Comparison of ENCODE assay signal across 9 cellular contexts in the genomic region with DNA sequence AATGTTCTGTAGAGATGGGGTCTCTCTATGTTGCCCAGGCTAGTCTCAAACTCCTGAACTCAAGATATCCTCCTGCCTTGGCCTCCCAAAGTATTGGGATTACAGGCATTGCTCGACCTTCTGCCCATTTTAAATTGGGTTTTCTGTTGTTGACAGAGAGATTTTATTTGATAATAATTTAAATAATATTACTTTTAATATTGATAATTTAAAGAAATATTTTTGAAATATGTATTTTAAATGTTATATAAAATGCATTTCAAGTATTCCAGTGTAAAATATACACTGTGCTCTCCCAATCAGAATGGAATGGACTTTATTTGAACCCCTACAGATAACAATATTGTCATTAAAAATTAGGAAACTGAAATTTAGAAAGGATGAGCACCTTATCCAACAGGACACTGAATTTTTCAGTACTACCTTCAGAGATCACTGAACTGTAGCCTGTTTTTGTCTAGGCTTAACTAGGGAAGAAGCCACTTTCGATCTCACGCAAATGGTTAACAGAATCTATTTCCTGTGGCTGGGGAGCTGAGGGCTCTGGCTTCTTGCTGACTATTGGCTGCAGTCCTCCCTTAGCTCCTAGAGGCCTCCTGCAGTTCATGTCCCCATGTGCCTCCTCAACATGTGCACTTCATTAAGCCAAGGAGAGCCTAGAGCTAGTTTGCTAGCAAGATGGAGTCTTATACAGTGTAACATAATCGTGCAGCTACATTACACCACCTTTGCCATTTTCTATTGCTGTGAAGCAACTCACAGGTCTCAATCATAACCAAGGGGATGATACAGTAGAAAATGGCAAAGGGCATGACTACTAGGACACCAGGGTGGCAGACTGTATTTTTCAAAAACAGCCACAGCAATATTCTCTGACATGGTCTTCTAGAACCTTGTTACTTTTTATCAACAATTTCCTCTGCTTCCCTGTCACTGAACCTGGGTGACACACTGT.
A peak's percentile ranks its signal among the peaks of the same experiment; 100 is the strongest.
DNase-seq lines count a peak whose midpoint lies in the region; ATAC-seq and TF ChIP-seq lines count a peak whose summit lies in the region.
"Had no signal": no experiment of that assay in that cellular context is flagged by ENCODE, and none has a peak within 500 bp of the region (broad histone marks: within the 10 kb centered on the region; RNA-seq: fewer than 3 reads in every experiment).

No MANE protein-coding gene starts in this region.

- H3K27me3 ChIP-seq in heart right ventricle, result no peaks in the 10 kb centered on the region
- H3K27me3 ChIP-seq: testis had no signal

- H3K4me3 Mint-ChIP-seq in activated CD4-positive, alpha-beta T cell treated with anti-CD3 and anti-CD28 coated beads, Interleukin-2, amount 10 ng/mL, durations not matched to agents 24 days and 14 days, result peak overlapping the region; percentile 49
- H3K4me3 Mint-ChIP-seq in T-cell, result peak overlapping the region; percentile 29 to 47 (median 40)

- WGBS in heart right ventricle, 2 donors, result 86 to 89% methylated on average over 4 of the region's 4 CpGs

- peak; percentile 82 for DNase-seq in activated CD4-positive, alpha-beta T cell treated with anti-CD3 and anti-CD28 coated beads, Interleukin-2, amount 10 ng/mL, durations not matched to agents 24 days and 14 days
- no peak for DNase-seq in activated CD4-positive, alpha-beta T cell treated with anti-CD3 and anti-CD28 coated beads for 1 hour
- DNase-seq in T-cell (peak in 18 of 34 experiments; percentile 5 to 38 (median 14)), renal cortical epithelial cell (ENCODE audit: low read depth) (peak; percentile 54), NCI-H526 treated with DMSO at 0.1 percent for 48 hours (lab: John Stamatoyannopoulos, UW) (no peak), head of caudate nucleus (no peak), heart right ventricle (no peak)
- DNase-seq: testis had no signal

- H3K27ac Mint-ChIP-seq in activated CD4-positive, alpha-beta T cell treated with anti-CD3 and anti-CD28 coated beads, Interleukin-2, amount 10 ng/mL, durations not matched to agents 24 days and 14 days, result peak overlapping the region; percentile 83
- peak overlapping the region; percentile 94 for H3K27ac Mint-ChIP-seq in T-cell

- H3K27me3 Mint-ChIP-seq in activated CD4-positive, alpha-beta T cell treated with anti-CD3 and anti-CD28 coated beads, Interleukin-2, amount 10 ng/mL, durations not matched to agents 24 days and 14 days, result no peaks in the 10 kb centered on the region
- H3K27me3 Mint-ChIP-seq in T-cell, result no peaks in the 10 kb centered on the region

- no peaks in the 10 kb centered on the region for H3K9me3 ChIP-seq in heart right ventricle
- H3K9me3 ChIP-seq: testis had no signal

- peak; percentile 74 for ATAC-seq in HG02840 (IDR thresholded peaks at IDR 0.05; ENCODE audit: low FRiP score, unreplicated experiment)
- ATAC-seq in T-cell (replicated peaks in 1 of 4), result peak; percentile 56 to 72 (median 62)
- ATAC-seq in heart right ventricle, result no peak

- H3K4me1 ChIP-seq in heart right ventricle, result peaks cover 0 to 6% (median 0%) of the 10 kb centered on the region in 9 donors
- H3K4me1 ChIP-seq: testis had no signal

- H3K36me3 ChIP-seq in heart right ventricle, result peaks cover 0 to 37% (median 5%) of the 10 kb centered on the region in 9 donors

- H3K4me1 Mint-ChIP-seq in activated CD4-positive, alpha-beta T cell treated with anti-CD3 and anti-CD28 coated beads, Interleukin-2, amount 10 ng/mL, durations not matched to agents 24 days and 14 days, result peaks cover 36% of the 10 kb centered on the region
- H3K4me1 Mint-ChIP-seq in T-cell, result peaks cover 43 to 44% (median 43%) of the 10 kb centered on the region in 3 donors

- peaks cover 18% of the 10 kb centered on the region for H3K9me3 Mint-ChIP-seq in activated CD4-positive, alpha-beta T cell treated with anti-CD3 and anti-CD28 coated beads, Interleukin-2, amount 10 ng/mL, durations not matched to agents 24 days and 14 days
- no peaks in the 10 kb centered on the region for H3K9me3 Mint-ChIP-seq in T-cell

- peaks cover 45% of the 10 kb centered on the region for H3K36me3 Mint-ChIP-seq in activated CD4-positive, alpha-beta T cell treated with anti-CD3 and anti-CD28 coated beads, Interleukin-2, amount 10 ng/mL, durations not matched to agents 24 days and 14 days (ENCODE audit: low read depth)
- peaks cover 25% of the 10 kb centered on the region for H3K36me3 Mint-ChIP-seq in T-cell

- H3K27ac ChIP-seq in heart right ventricle, result peak overlapping the region in 1 of 10 donors; percentile 34
- H3K27ac ChIP-seq: testis had no signal

- CTCF ChIA-PET in T-cell (lab: Charles Lee), result interaction anchor here in 1 of 2 donors (0.6 to 3.0 kb wide), 7 partner anchors 10 to 543 kb away, joined by 3 to 12 read pairs (median 3); no protein-coding TSS in a partner anchor

- POLR2A ChIA-PET in T-cell (lab: Charles Lee), result interaction anchor here (0.5 to 1.5 kb wide), 4 partner anchors 10 to 149 kb away, joined by 3 to 5 read pairs (median 4); no protein-coding TSS in a partner anchor

- intact Hi-C loops in activated CD4-positive, alpha-beta T cell treated with anti-CD3 and anti-CD28 coated beads, Interleukin-2, amount 10 ng/mL, durations not matched to agents 24 days and 14 days (cut with micrococcal nuclease), result loop anchor here (1.0 kb wide), 1 partner anchor 18 kb away; no protein-coding TSS in a partner anchor
- intact Hi-C loops in head of caudate nucleus (cut with DNase I), result no loop called here
- intact Hi-C loops in heart right ventricle (cut with DNase I), result loop anchor here in 5 of 10 donors (10.0 kb wide), 5 partner anchors 149 to 1509 kb away; partner anchors contain the start of genes CDC42SE2 (in 2 of the 5), CHSY3 (in 2 of the 5) and HINT1 (in 2 of the 5)

- TF ChIP-seq CTCF in heart right ventricle (IDR thresholded peaks at IDR 0.05), result no peak

- no peak overlapping the region for H3K4me3 ChIP-seq in heart right ventricle
- H3K4me3 ChIP-seq: testis had no signal

Comparison
In these comparisons a context has a peak if more than half of its experiments do, and no peak if none do; other contexts are left out.
1. DNase-seq: peak in activated CD4-positive, alpha-beta T cell treated with anti-CD3 and anti-CD28 coated beads, Interleukin-2, amount 10 ng/mL, durations not matched to agents 24 days and 14 days (single experiment), T-cell (18 of 34) and renal cortical epithelial cell (single experiment); none in activated CD4-positive, alpha-beta T cell treated with anti-CD3 and anti-CD28 coated beads for 1 hour (single experiment), NCI-H526 treated with DMSO at 0.1 percent for 48 hours (single experiment), head of caudate nucleus (0 of 42) and heart right ventricle (0 of 2).
2. ATAC-seq: peak in HG02840 (single experiment) and T-cell (4 of 4); none in heart right ventricle (0 of 8).